ENCODE assay signal across 1 cellular context in genomic region chr18:75267643-75268184, GRCh38.
TF ChIP-seq lines count a peak whose summit lies in the region.

No MANE protein-coding gene starts in this region.

TF ChIP-seq in H1, 55 proteins besides CTCF, POLR2A, EP300 and RAD21 (continued from another document):
- TF ChIP-seq CHD7 (IDR thresholded peaks at IDR 0.05; ENCODE audit: insufficient replicate concordance, low read length) = no peak
